ENCODE assay signal across 1 cellular context in the genomic region with DNA sequence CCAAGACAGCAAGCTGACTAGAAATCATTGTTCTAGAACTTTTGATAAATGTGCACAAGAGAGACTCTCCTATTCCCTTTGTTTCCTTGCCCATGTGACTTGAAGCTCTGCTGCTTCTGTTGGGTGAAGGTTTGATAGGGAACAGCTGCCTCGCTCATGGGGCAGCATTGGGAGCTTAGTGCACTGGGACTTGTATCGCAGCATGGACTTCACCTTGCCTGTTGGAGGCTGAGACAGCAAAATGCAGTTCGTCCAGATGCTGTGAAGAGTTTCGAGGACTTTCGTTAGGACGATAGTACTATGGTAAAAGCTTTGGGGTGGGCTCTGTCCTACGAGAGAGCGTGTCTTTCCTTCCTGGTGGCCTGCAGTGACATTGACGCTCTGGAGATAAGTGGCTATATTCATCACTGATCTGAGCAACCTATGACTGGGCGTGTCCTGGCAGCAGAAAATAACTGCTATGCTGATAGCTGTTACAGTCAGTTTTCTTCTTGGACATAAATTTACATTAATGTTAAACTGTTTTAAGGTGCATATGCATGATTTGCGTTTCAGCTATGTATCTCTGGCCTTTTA.
TF ChIP-seq lines count a peak whose summit lies in the region.

No MANE protein-coding gene starts in this region.

TF ChIP-seq in IMR-90, 13 proteins besides CTCF, POLR2A, EP300 and RAD21 (continued from another document):
- TF ChIP-seq, protein P1, sequence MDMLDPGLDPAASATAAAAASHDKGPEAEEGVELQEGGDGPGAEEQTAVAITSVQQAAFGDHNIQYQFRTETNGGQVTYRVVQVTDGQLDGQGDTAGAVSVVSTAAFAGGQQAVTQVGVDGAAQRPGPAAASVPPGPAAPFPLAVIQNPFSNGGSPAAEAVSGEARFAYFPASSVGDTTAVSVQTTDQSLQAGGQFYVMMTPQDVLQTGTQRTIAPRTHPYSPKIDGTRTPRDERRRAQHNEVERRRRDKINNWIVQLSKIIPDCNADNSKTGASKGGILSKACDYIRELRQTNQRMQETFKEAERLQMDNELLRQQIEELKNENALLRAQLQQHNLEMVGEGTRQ (IDR thresholded peaks at IDR 0.05; ENCODE audit: low read depth, low read length): no peak
- no peak for TF ChIP-seq NFE2L2 (IDR thresholded peaks at IDR 0.05; ENCODE audit: low read depth, low read length)
- TF ChIP-seq RCOR1 (IDR thresholded peaks at IDR 0.05; ENCODE audit: insufficient replicate concordance, low read length): no peak
